14 cellular contexts compared by ENCODE assay signal in genomic region chr22:31647066-31647465, GRCh38. TPM values are rescaled to one million over a fixed set of nuclear protein-coding genes. Genes with fewer than 3 reads are reported as not detected.
DNase-seq lines count a peak whose midpoint lies in the region; ATAC-seq, FAIRE-seq and TF ChIP-seq lines count a peak whose summit lies in the region.
"Had no signal": no experiment of that assay in that cellular context is flagged by ENCODE, and none has a peak within 500 bp of the region (broad histone marks: within the 10 kb centered on the region; RNA-seq: fewer than 3 reads in every experiment).

No MANE protein-coding gene starts in this region.

- H2AFZ ChIP-seq in IMR-90 (replicated peaks; ENCODE audit: low read length, poor library complexity): no peak overlapping the region

- peak overlapping the region; percentile 89 for H4K91ac ChIP-seq in IMR-90 (ENCODE audit: insufficient read depth, low read depth, low read length)

- peak overlapping the region; percentile 11; the same call in 1 of the 2 replicates for H3K4me2 ChIP-seq in IMR-90 (ENCODE audit: low read depth, low read length)
- H3K4me2 ChIP-seq: SK-N-SH had no signal

- H3K9ac ChIP-seq in IMR-90 (ENCODE audit: low read depth, low read length): no peak overlapping the region

- H3K18ac ChIP-seq in IMR-90 (ENCODE audit: low read depth, low read length): peak overlapping the region; percentile 94

- H3K9me3 ChIP-seq in IMR-90 (ENCODE audit: control insufficient read depth, insufficient read depth, low read length): no peaks in the 10 kb centered on the region
- H3K9me3 ChIP-seq: SK-N-SH had no signal

- peak overlapping the region; percentile 13 for H3K27ac Mint-ChIP-seq in osteocyte (ENCODE audit: unreplicated experiment)

- H3K4me3 Mint-ChIP-seq in osteocyte (ENCODE audit: unreplicated experiment): no peak overlapping the region
- H3K4me3 Mint-ChIP-seq: brain; CD4-positive, CD25-positive, alpha-beta regulatory T cell had no signal

- CTCF ChIA-PET in IMR-90 (lab: Yijun Ruan, JAX): interaction anchor here (0.6 to 1.4 kb wide), 2 partner anchors 10 to 189 kb away, joined by 4 read pairs; no protein-coding TSS in a partner anchor

- H2BK5ac ChIP-seq in IMR-90 (ENCODE audit: low read depth, low read length, poor library complexity, severe bottlenecking): peak overlapping the region; percentile 98

- peaks cover 6% of the 10 kb centered on the region for H3K36me3 Mint-ChIP-seq in osteocyte (ENCODE audit: unreplicated experiment)

- peaks cover 10% of the 10 kb centered on the region; the same call in 1 of the 2 replicates for H4K20me1 ChIP-seq in IMR-90 (ENCODE audit: insufficient read depth, low read length)

- POLR2A ChIA-PET in IMR-90 (lab: Charles Lee; ENCODE audit: unreplicated experiment): interaction anchor here (0.5 to 0.7 kb wide), 2 partner anchors 16 to 827 kb away, joined by 3 read pairs; no protein-coding TSS in a partner anchor

- peak overlapping the region; percentile 33 to 84 for H4K8ac ChIP-seq in IMR-90 (ENCODE audit: low read depth in 2 of 2, low read length in 2 of 2)

- H3K56ac ChIP-seq in IMR-90 (ENCODE audit: extremely low read depth, insufficient read depth, low read length): peak overlapping the region; percentile 64

- no peak for TF ChIP-seq POLR2A in IMR-90 (IDR thresholded peaks at IDR 0.05; ENCODE audit: low read depth, low read length)

- in situ Hi-C loops in IMR-90 (cut with MboI; ENCODE audit: low sequenced_read_pairs): no loop called here

- no peak; the same call in 1 of the 2 replicates for ATAC-seq in IMR-90 (ENCODE audit: low read depth)

- peaks cover 23 to 64% of the 10 kb centered on the region in 2 experiments for H3K79me1 ChIP-seq in IMR-90 (ENCODE audit: low read depth in 1 of 2, low read length in 2 of 2)

- no peaks in the 10 kb centered on the region for H3K27me3 Mint-ChIP-seq in osteocyte (ENCODE audit: unreplicated experiment)
- H3K27me3 Mint-ChIP-seq: brain; CD4-positive, CD25-positive, alpha-beta regulatory T cell had no signal

- no TSS peak for BruUV-seq in IMR-90 (replicated peaks; lab: Mats Ljungman, UMichigan)

- TF ChIP-seq CTCF in IMR-90 (conservative IDR thresholded peaks at IDR 0.05; ENCODE audit: low read depth, low read length): no peak
- no peak for TF ChIP-seq CTCF in bronchial epithelial cell (IDR thresholded peaks at IDR 0.05; ENCODE audit: insufficient read depth, low read length, severe bottlenecking)
- TF ChIP-seq CTCF in osteocyte (IDR thresholded peaks at IDR 0.05): no peak

- dilution Hi-C loops in IMR-90 (cut with HindIII; ENCODE audit: low sequenced_read_pairs, unreplicated experiment): no loop called here

- H3K36me3 ChIP-seq in IMR-90 (ENCODE audit: control insufficient read depth, insufficient read depth, low read length) (peaks cover 13% of the 10 kb centered on the region), bronchial epithelial cell (ENCODE audit: control insufficient read depth, insufficient read depth, low read length) (peaks cover 7% of the 10 kb centered on the region)

- peak overlapping the region; percentile 94 for H3K4ac ChIP-seq in IMR-90 (ENCODE audit: low read depth, low read length)

- WGBS in IMR-90 (ENCODE audit: extremely low coverage in 2 of 2, insufficient read length in 1 of 2), 2 experiments: no CpG with 5 or more reads among the region's 3 CpGs

- H3K27ac ChIP-seq in IMR-90 (ENCODE audit: insufficient read depth, low read length): peak overlapping the region; percentile 77
- H3K27ac ChIP-seq: WERI-Rb-1 had no signal

- H2AK9ac ChIP-seq in IMR-90 (replicated peaks; ENCODE audit: low read depth, low read length, poor library complexity): no peak overlapping the region

- H3K9me1 ChIP-seq in IMR-90 (ENCODE audit: insufficient read depth, low read length): peaks cover 21% of the 10 kb centered on the region

- peak overlapping the region; percentile 93 for H2BK120ac ChIP-seq in IMR-90 (ENCODE audit: low read depth, low read length)

- H3K4me3 ChIP-seq in IMR-90 (ENCODE audit: insufficient read depth, low read depth, low read length) (no peak overlapping the region), bronchial epithelial cell (ENCODE audit: low read depth, low read length) (no peak overlapping the region)

- H3K4me1 Mint-ChIP-seq in osteocyte (ENCODE audit: unreplicated experiment): peaks cover 21% of the 10 kb centered on the region
- H3K4me1 Mint-ChIP-seq: brain had no signal

- TF ChIP-seq RAD21 in IMR-90 (IDR thresholded peaks at IDR 0.05; ENCODE audit: low read length): no peak

- H2BK20ac ChIP-seq in IMR-90 (ENCODE audit: low read depth, low read length): peak overlapping the region; percentile 93

- no peak for FAIRE-seq in bronchial epithelial cell (lab: Jason Lieb, UNC)

- peak overlapping the region; percentile 65 for H3K14ac ChIP-seq in IMR-90 (replicated peaks; ENCODE audit: low read depth, low read length)

- H2AK5ac ChIP-seq in IMR-90 (ENCODE audit: low read depth, low read length): peak overlapping the region; percentile 95

- H3K27me3 ChIP-seq in IMR-90 (ENCODE audit: control insufficient read depth, insufficient read depth, low read length) (no peaks in the 10 kb centered on the region), bronchial epithelial cell (ENCODE audit: control insufficient read depth, insufficient read depth, low read length) (no peaks in the 10 kb centered on the region)

- intact Hi-C loops in IMR-90 (cut with micrococcal nuclease): no loop called here

- peaks cover 26% of the 10 kb centered on the region for H3K4me1 ChIP-seq in IMR-90 (ENCODE audit: control insufficient read depth, insufficient read depth, low read length)

- peak overlapping the region; percentile 85 for H4K5ac ChIP-seq in IMR-90 (ENCODE audit: low read depth, low read length)

- H3K9me3 Mint-ChIP-seq in osteocyte (ENCODE audit: unreplicated experiment): no peaks in the 10 kb centered on the region
- H3K9me3 Mint-ChIP-seq: brain; CD4-positive, CD25-positive, alpha-beta regulatory T cell had no signal

- H2BK15ac ChIP-seq in IMR-90 (ENCODE audit: low read depth, low read length): peak overlapping the region; percentile 84

- H3K23ac ChIP-seq in IMR-90 (ENCODE audit: low read depth, low read length): peak overlapping the region; percentile 77

- peak; percentile 20 for DNase-seq in ELR (ENCODE audit: low read depth)
- DNase-seq in IMR-90: no peak
- DNase-seq in bronchial epithelial cell (ENCODE audit: low read depth): peak; percentile 76
- DNase-seq in osteocyte (ENCODE audit: extremely low spot score, unreplicated experiment): no peak
- no peak for DNase-seq in NCI-H446 treated with DMSO at 0.1 percent for 48 hours (lab: John Stamatoyannopoulos, UW)
- no peak for DNase-seq in NCI-H187 treated with DMSO at 0.1 percent for 48 hours (lab: John Stamatoyannopoulos, UW)
- no peak for DNase-seq in NCI-H1694 (lab: John Stamatoyannopoulos, UW)
- DNase-seq: CD4-positive, CD25-positive, alpha-beta regulatory T cell; effector memory CD4-positive, alpha-beta T cell; GDM1; SK-N-SH; stimulated activated CD8-positive, alpha-beta memory T cell treated with anti-CD3 and anti-CD28 coated beads, Interleukin-4, amount 100 ng/mL, for 48 hours; WERI-Rb-1 had no signal

TF ChIP-seq in IMR-90, 13 proteins besides CTCF, POLR2A, EP300 and RAD21:
- TF ChIP-seq BHLHE40 (IDR thresholded peaks at IDR 0.05; ENCODE audit: low read depth, low read length) (no peak), MXI1 (IDR thresholded peaks at IDR 0.05; ENCODE audit: borderline replicate concordance, low read depth, low read length) (no peak), CHD1 (IDR thresholded peaks at IDR 0.05; ENCODE audit: low read depth, low read length) (no peak), USF2 (IDR thresholded peaks at IDR 0.05; ENCODE audit: low read depth, low read length) (no peak), MAFK (IDR thresholded peaks at IDR 0.05; ENCODE audit: low read depth, low read length) (no peak), RFX5 (IDR thresholded peaks at IDR 0.05; ENCODE audit: low read depth, low read length) (no peak), RCOR1 (IDR thresholded peaks at IDR 0.05; ENCODE audit: insufficient replicate concordance, low read length) (no peak), MAZ (IDR thresholded peaks at IDR 0.05; ENCODE audit: borderline replicate concordance, low read depth, low read length) (no peak), CEBPB (IDR thresholded peaks at IDR 0.05; ENCODE audit: low read depth, low read length) (no peak), FOS (IDR thresholded peaks at IDR 0.05; ENCODE audit: low read depth, low read length) (no peak), NFE2L2 (IDR thresholded peaks at IDR 0.05; ENCODE audit: low read depth, low read length) (no peak), SMC3 (IDR thresholded peaks at IDR 0.05; ENCODE audit: low read depth, low read length) (no peak)
- TF ChIP-seq, protein P1, sequence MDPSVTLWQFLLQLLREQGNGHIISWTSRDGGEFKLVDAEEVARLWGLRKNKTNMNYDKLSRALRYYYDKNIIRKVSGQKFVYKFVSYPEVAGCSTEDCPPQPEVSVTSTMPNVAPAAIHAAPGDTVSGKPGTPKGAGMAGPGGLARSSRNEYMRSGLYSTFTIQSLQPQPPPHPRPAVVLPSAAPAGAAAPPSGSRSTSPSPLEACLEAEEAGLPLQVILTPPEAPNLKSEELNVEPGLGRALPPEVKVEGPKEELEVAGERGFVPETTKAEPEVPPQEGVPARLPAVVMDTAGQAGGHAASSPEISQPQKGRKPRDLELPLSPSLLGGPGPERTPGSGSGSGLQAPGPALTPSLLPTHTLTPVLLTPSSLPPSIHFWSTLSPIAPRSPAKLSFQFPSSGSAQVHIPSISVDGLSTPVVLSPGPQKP (IDR thresholded peaks at IDR 0.05; ENCODE audit: borderline replicate concordance, low read depth, low read length): no peak

RNA-seq across cellular contexts. Expression of gene PISD, which starts 14.9 kb away (rescaled TPM):
- total RNA-seq in IMR-90 (2012; rRNA removed) (29.2 and 34.1 TPM in 2 replicates), bronchial epithelial cell (21.9 and 28.7 TPM in 2 replicates), osteocyte (32.9 and 36.2 TPM in 2 replicates)
- 48.8 and 52.2 TPM in 2 replicates for polyA plus RNA-seq in IMR-90 (2012; rRNA removed)
- polyA plus RNA-seq in IMR-90 (2012; cell fraction: cytosol; rRNA removed): 56.6 and 58.1 TPM in 2 replicates
- 159 and 173 TPM in 2 replicates for polyA plus RNA-seq in IMR-90 (2012; cell fraction: nucleus; rRNA removed; ENCODE audit: low replicate concordance)

Comparison
In these comparisons a context has a peak if more than half of its experiments do, and no peak if none do; other contexts are left out.
1. DNase-seq: peak in ELR (single experiment) and bronchial epithelial cell (single experiment); none in IMR-90 (single experiment), osteocyte (single experiment), NCI-H446 treated with DMSO at 0.1 percent for 48 hours (single experiment), NCI-H187 treated with DMSO at 0.1 percent for 48 hours (single experiment) and NCI-H1694 (single experiment).